ENCODE assay signal across 8 cellular contexts in genomic region chr19:49664171-49665070, GRCh38. TPM values are rescaled to one million over a fixed set of nuclear protein-coding genes. Genes with fewer than 3 reads are reported as not detected.
DNase-seq lines count a peak whose midpoint lies in the region; ATAC-seq and TF ChIP-seq lines count a peak whose summit lies in the region.

No MANE protein-coding gene starts in this region.

- H3K9me3 ChIP-seq in left ventricle myocardium inferior (replicated peaks) (no peaks in the 10 kb centered on the region), upper lobe of right lung (no peaks in the 10 kb centered on the region)

- H3K27ac ChIP-seq in left ventricle myocardium inferior (replicated peaks) (peak overlapping the region; percentile 91), upper lobe of right lung (peak overlapping the region; percentile 76)

- peaks cover 32% of the 10 kb centered on the region for H3K4me1 ChIP-seq in left ventricle myocardium inferior
- H3K4me1 ChIP-seq in upper lobe of right lung = peaks cover 16% of the 10 kb centered on the region

- intact Hi-C loops in left ventricle myocardium inferior (cut with micrococcal nuclease) = no loop called here
- intact Hi-C loops in upper lobe of right lung (cut with DNase I) = no loop called here

- peak overlapping the region; percentile 97 for H3K27ac Mint-ChIP-seq in progenitor cell of endocrine pancreas

- no peaks in the 10 kb centered on the region for H3K9me3 Mint-ChIP-seq in progenitor cell of endocrine pancreas (ENCODE audit: low read depth)

- TF ChIP-seq CTCF in left ventricle myocardium inferior (IDR thresholded peaks at IDR 0.05; ENCODE audit: borderline replicate concordance) (peak; percentile 51), progenitor cell of endocrine pancreas (IDR thresholded peaks at IDR 0.05; ENCODE audit: unreplicated experiment) (peak; percentile 19), upper lobe of right lung (IDR thresholded peaks at IDR 0.05) (peak; percentile 13)

- peaks cover 23% of the 10 kb centered on the region for H3K4me1 Mint-ChIP-seq in progenitor cell of endocrine pancreas (ENCODE audit: low read depth)

- H3K36me3 ChIP-seq in left ventricle myocardium inferior (peaks cover 37% of the 10 kb centered on the region), upper lobe of right lung (peaks cover 32% of the 10 kb centered on the region)

- H3K4me3 Mint-ChIP-seq in progenitor cell of endocrine pancreas (ENCODE audit: low read depth) = peak overlapping the region; percentile 95

- ATAC-seq in GM21381 (IDR thresholded peaks at IDR 0.05; ENCODE audit: unreplicated experiment) (peak; percentile 36), upper lobe of right lung (peak; percentile 90)

- DNase-seq in Ammon's horn (ENCODE audit: low spot score) (peak; percentile 93), NCI-H1417 (lab: John Stamatoyannopoulos, UW) (peak; percentile 86 to 90 (median 89)), T-helper 1 cell (peak; percentile 83 to 93 (median 88)), amniotic epithelial cell (ENCODE audit: low read depth) (peak; percentile 64), left ventricle myocardium inferior (peak; percentile 89), progenitor cell of endocrine pancreas (ENCODE audit: low spot score, unreplicated experiment) (peak; percentile 86), upper lobe of right lung (peak; percentile 96)

- H3K4me3 ChIP-seq in left ventricle myocardium inferior = peak overlapping the region; percentile 90
- peak overlapping the region; percentile 94 for H3K4me3 ChIP-seq in upper lobe of right lung

- H3K36me3 Mint-ChIP-seq in progenitor cell of endocrine pancreas (ENCODE audit: insufficient read depth) = peaks cover 7% of the 10 kb centered on the region

- H3K27me3 ChIP-seq in left ventricle myocardium inferior (ENCODE audit: low read depth) = no peaks in the 10 kb centered on the region
- no peaks in the 10 kb centered on the region for H3K27me3 ChIP-seq in upper lobe of right lung

- H3K27me3 Mint-ChIP-seq in progenitor cell of endocrine pancreas = no peaks in the 10 kb centered on the region

RNA-seq across cellular contexts. Expression of gene IRF3, which starts 1.2 kb away (rescaled TPM):
- 34.5 TPM for total RNA-seq in left ventricle myocardium inferior
- total RNA-seq in progenitor cell of endocrine pancreas = 103 and 110 TPM in 2 replicates
- 86.4 TPM for total RNA-seq in upper lobe of right lung

RNA-seq across cellular contexts. Expression of gene BCL2L12, which starts 1.3 kb away (rescaled TPM):
- total RNA-seq in left ventricle myocardium inferior (11.4 TPM), progenitor cell of endocrine pancreas (58.5 and 59.0 TPM in 2 replicates), upper lobe of right lung (15.8 TPM)

RNA-seq across cellular contexts. Expression of gene PRMT1, which starts 12.7 kb away (rescaled TPM):
- 112 TPM for total RNA-seq in left ventricle myocardium inferior
- total RNA-seq in progenitor cell of endocrine pancreas = 299 and 306 TPM in 2 replicates
- 90.8 TPM for total RNA-seq in upper lobe of right lung

RNA-seq across cellular contexts. Expression of gene SCAF1, which starts 22.4 kb away (rescaled TPM):
- 38.8 TPM for total RNA-seq in left ventricle myocardium inferior
- total RNA-seq in progenitor cell of endocrine pancreas = 83.2 and 90.7 TPM in 2 replicates
- total RNA-seq in upper lobe of right lung = 67.9 TPM

RNA-seq across cellular contexts. Expression of gene RRAS, which starts 24.5 kb away (rescaled TPM):
- 116 TPM for total RNA-seq in left ventricle myocardium inferior
- total RNA-seq in progenitor cell of endocrine pancreas = 2.6 and 3.9 TPM in 2 replicates
- total RNA-seq in upper lobe of right lung = 138 TPM

Comparison
In these comparisons a context has a peak if more than half of its experiments do, and no peak if none do; other contexts are left out.
1. Peak in every context shown above with its lines: DNase-seq, ATAC-seq, H3K4me3 ChIP-seq and H3K27ac ChIP-seq.